Comparison of ENCODE assay signal across 1 cellular context in genomic region chr12:115572440-115572839, GRCh38.
A peak's percentile ranks its signal among the peaks of the same experiment; 100 is the strongest.
TF ChIP-seq lines count a peak whose summit lies in the region.

No MANE protein-coding gene starts in this region.

TF ChIP-seq in HCT116, 20 proteins besides CTCF, POLR2A, EP300 and RAD21 (continued from another document):
- TF ChIP-seq CEBPB (IDR thresholded peaks at IDR 0.05; ENCODE audit: low read depth): 0 out of 2 replicates have a peak, but pooled peaks have one; percentile 19
TF ChIP-seq in HCT116: peak in this region for 1.
